Comparison of ENCODE assay signal across 27 cellular contexts in genomic region chrX:135396566-135396965, GRCh38.
"Had no signal": no experiment of that assay in that cellular context is flagged by ENCODE, and none has a peak within 500 bp of the region (broad histone marks: within the 10 kb centered on the region; RNA-seq: fewer than 3 reads in every experiment).

No MANE protein-coding gene starts in this region.

- H3K27me3 ChIP-seq: ascending aorta, cardiac muscle cell, colonic mucosa, gastrocnemius medialis, left lung, spleen, uterus had no signal

- H3K36me3 ChIP-seq: ascending aorta, cardiac muscle cell, colonic mucosa, gastrocnemius medialis, left lung, lower lobe of right lung, spleen, uterus had no signal

- H3K4me3 ChIP-seq: ascending aorta, cardiac muscle cell, colonic mucosa, gastrocnemius medialis, left lung, lower lobe of right lung, spleen, uterus had no signal

- DNase-seq: activated CD4-positive, alpha-beta memory T cell treated with anti-CD3 and anti-CD28 coated beads, Interleukin-2, amount 10 ng/mL, durations not matched to agents 7 days and 5 days; activated CD4-positive, alpha-beta T cell treated with anti-CD3 and anti-CD28 coated beads for 1 hour; activated CD4-positive, alpha-beta T cell treated with anti-CD3 and anti-CD28 coated beads, Interleukin-2, amount 10 ng/mL, durations not matched to agents 7 days and 5 days; activated CD8-positive, alpha-beta memory T cell treated with anti-CD3 and anti-CD28 coated beads, Interleukin-2, amount 50 U/mL, for 48 hours; activated gamma-delta T cell; activated naive CD4-positive, alpha-beta T cell treated with anti-CD3 and anti-CD28 coated beads, Interleukin-2, amount 10 ng/mL, durations not matched to agents 7 days and 5 days; activated naive CD8-positive, alpha-beta T cell treated with anti-CD3 and anti-CD28 coated beads, Interleukin-2, amount 10 ng/mL, durations not matched to agents 7 days and 5 days; activated T-cell treated with anti-CD3 and anti-CD28 coated beads, Interleukin-2, amount 50 U/mL, for 24 hours; cerebellar nuclear complex; colonic mucosa; effector memory CD4-positive, alpha-beta T cell; erythroblast; gastrocnemius medialis; glutamatergic neuron; left lung; lower lobe of right lung; mesendoderm; posterior cingulate gyrus; right cardiac atrium; spleen; stimulated activated CD4-positive, alpha-beta T cell treated with anti-CD3 and anti-CD28 coated beads, Interleukin-2, amount 100 ng/mL, for 48 hours; stimulated activated naive CD4-positive, alpha-beta T cell treated with Interleukin-2 at 50 U/mL for 16 hours had no signal

- H3K4me1 ChIP-seq: ascending aorta, colonic mucosa, gastrocnemius medialis, left lung, lower lobe of right lung, spleen, uterus had no signal

- H3K27ac ChIP-seq: ascending aorta, cardiac muscle cell, colonic mucosa, gastrocnemius medialis, left lung, lower lobe of right lung, spleen, uterus had no signal

- H3K9me3 ChIP-seq: ascending aorta, colonic mucosa, gastrocnemius medialis, left lung, lower lobe of right lung, spleen, uterus had no signal

- ATAC-seq: gastrocnemius medialis; natural killer cell treated with Interleukin-12 subunit alpha and Interleukin-12 subunit beta and Interleukin-15 and Interleukin-18, amount 100 ng/mL, for 72 hours; right cardiac atrium; WTC11 had no signal
